In the genomic region with DNA sequence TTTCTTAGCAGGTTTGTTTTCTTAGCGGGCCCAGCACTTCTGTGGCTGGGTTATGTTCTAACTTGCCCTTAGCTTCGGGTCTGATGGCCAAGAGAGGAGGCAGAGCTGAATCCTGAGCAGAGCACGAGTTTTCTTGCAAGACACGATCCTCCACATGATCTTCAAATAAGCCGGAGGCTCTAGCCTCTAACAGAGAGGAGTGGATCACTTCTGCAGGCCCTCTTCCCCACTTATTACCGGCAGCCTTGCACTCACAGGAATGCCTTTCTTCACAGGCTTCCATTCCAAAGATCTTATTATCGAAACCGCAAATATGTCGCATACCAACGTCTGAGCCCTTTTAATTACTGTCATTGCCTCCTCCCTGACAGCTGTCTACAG, we compare ENCODE assay signal across 1 cellular context.
TF ChIP-seq lines count a peak whose summit lies in the region.

No MANE protein-coding gene starts in this region.

TF ChIP-seq in GM23338, 12 proteins besides CTCF, POLR2A, EP300 and RAD21 (continued from another document):
- TF ChIP-seq, protein P1, sequence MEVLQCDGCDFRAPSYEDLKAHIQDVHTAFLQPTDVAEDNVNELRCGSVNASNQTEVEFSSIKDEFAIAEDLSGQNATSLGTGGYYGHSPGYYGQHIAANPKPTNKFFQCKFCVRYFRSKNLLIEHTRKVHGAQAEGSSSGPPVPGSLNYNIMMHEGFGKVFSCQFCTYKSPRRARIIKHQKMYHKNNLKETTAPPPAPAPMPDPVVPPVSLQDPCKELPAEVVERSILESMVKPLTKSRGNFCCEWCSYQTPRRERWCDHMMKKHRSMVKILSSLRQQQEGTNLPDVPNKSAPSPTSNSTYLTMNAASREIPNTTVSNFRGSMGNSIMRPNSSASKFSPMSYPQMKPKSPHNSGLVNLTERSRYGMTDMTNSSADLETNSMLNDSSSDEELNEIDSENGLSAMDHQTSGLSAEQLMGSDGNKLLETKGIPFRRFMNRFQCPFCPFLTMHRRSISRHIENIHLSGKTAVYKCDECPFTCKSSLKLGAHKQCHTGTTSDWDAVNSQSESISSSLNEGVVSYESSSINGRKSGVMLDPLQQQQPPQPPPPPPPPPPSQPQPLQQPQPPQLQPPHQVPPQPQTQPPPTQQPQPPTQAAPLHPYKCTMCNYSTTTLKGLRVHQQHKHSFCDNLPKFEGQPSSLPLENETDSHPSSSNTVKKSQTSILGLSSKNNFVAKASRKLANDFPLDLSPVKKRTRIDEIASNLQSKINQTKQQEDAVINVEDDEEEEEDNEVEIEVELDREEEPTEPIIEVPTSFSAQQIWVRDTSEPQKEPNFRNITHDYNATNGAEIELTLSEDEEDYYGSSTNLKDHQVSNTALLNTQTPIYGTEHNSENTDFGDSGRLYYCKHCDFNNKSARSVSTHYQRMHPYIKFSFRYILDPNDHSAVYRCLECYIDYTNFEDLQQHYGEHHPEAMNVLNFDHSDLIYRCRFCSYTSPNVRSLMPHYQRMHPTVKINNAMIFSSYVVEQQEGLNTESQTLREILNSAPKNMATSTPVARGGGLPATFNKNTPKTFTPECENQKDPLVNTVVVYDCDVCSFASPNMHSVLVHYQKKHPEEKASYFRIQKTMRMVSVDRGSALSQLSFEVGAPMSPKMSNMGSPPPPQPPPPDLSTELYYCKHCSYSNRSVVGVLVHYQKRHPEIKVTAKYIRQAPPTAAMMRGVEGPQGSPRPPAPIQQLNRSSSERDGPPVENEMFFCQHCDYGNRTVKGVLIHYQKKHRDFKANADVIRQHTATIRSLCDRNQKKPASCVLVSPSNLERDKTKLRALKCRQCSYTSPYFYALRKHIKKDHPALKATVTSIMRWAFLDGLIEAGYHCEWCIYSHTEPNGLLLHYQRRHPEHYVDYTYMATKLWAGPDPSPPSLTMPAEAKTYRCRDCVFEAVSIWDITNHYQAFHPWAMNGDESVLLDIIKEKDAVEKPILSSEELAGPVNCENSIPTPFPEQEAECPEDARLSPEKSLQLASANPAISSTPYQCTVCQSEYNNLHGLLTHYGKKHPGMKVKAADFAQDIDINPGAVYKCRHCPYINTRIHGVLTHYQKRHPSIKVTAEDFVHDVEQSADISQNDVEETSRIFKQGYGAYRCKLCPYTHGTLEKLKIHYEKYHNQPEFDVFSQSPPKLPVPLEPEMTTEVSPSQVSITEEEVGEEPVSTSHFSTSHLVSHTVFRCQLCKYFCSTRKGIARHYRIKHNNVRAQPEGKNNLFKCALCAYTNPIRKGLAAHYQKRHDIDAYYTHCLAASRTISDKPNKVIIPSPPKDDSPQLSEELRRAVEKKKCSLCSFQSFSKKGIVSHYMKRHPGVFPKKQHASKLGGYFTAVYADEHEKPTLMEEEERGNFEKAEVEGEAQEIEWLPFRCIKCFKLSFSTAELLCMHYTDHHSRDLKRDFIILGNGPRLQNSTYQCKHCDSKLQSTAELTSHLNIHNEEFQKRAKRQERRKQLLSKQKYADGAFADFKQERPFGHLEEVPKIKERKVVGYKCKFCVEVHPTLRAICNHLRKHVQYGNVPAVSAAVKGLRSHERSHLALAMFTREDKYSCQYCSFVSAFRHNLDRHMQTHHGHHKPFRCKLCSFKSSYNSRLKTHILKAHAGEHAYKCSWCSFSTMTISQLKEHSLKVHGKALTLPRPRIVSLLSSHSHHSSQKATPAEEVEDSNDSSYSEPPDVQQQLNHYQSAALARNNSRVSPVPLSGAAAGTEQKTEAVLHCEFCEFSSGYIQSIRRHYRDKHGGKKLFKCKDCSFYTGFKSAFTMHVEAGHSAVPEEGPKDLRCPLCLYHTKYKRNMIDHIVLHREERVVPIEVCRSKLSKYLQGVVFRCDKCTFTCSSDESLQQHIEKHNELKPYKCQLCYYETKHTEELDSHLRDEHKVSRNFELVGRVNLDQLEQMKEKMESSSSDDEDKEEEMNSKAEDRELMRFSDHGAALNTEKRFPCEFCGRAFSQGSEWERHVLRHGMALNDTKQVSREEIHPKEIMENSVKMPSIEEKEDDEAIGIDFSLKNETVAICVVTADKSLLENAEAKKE (CRISPR knock-in tag; IDR thresholded peaks at IDR 0.05): no peak
- TF ChIP-seq CREB1 (CRISPR knock-in tag; IDR thresholded peaks at IDR 0.05; ENCODE audit: low read depth) (no peak), EZH2phosphoT487 (IDR thresholded peaks at IDR 0.05; ENCODE audit: unreplicated experiment) (no peak), REST (IDR thresholded peaks at IDR 0.05; ENCODE audit: unreplicated experiment) (no peak), EZH2 (IDR thresholded peaks at IDR 0.05; ENCODE audit: low read depth, unreplicated experiment) (no peak), JUNB (IDR thresholded peaks at IDR 0.05; ENCODE audit: unreplicated experiment) (no peak), ZNF114 (CRISPR knock-in tag; IDR thresholded peaks at IDR 0.05) (no peak), STAT1 (IDR thresholded peaks at IDR 0.05; ENCODE audit: unreplicated experiment) (no peak), ZNF331 (CRISPR knock-in tag; IDR thresholded peaks at IDR 0.05; ENCODE audit: low read depth) (no peak), POLR2AphosphoS5 (IDR thresholded peaks at IDR 0.05; ENCODE audit: low read depth) (no peak), ETS1 (IDR thresholded peaks at IDR 0.05) (no peak)
